ENCODE assay signal across 14 cellular contexts in genomic region chr10:46271131-46271530, GRCh38. TPM values are rescaled to one million over a fixed set of nuclear protein-coding genes. Genes with fewer than 3 reads are reported as not detected.
A peak's percentile ranks its signal among the peaks of the same experiment; 100 is the strongest.
DNase-seq lines count a peak whose midpoint lies in the region; ATAC-seq, FAIRE-seq and TF ChIP-seq lines count a peak whose summit lies in the region.
"Not testable (repeated sequence)": the region's sequence is repeated elsewhere in the genome, so short reads cannot be mapped to it uniquely, and the experiment has no call there.
"Had no signal": no experiment of that assay in that cellular context is flagged by ENCODE, and none has a peak within 500 bp of the region (broad histone marks: within the 10 kb centered on the region; RNA-seq: fewer than 3 reads in every experiment).

No MANE protein-coding gene starts in this region.

- H3K9me3 ChIP-seq in CD4-positive, alpha-beta T cell (ENCODE audit: control insufficient read depth, low read length); Loucy (ENCODE audit: insufficient read depth, low read depth, low read length); K562 (replicated peaks; ENCODE audit: control insufficient read depth, insufficient read depth, low read depth, low read length); right atrium auricular region; trophoblast cell (ENCODE audit: insufficient read depth, low read depth, low read length): not testable (repeated sequence)

- not testable (repeated sequence) for H3K79me1 ChIP-seq in trophoblast cell (ENCODE audit: low read length)

- not testable (repeated sequence) for TF ChIP-seq RAD21 in K562 (CRISPR knock-in tag; conservative IDR thresholded peaks at IDR 0.05 in 1 of 2, IDR thresholded peaks at IDR 0.05 in 1 of 2)

- not testable (repeated sequence) for H3K23ac ChIP-seq in trophoblast cell (ENCODE audit: low read length)

- H3F3A ChIP-seq in Loucy (ENCODE audit: low read depth): not testable (repeated sequence)

- peak overlapping the region; percentile 55 for H2BK120ac ChIP-seq in trophoblast cell (ENCODE audit: insufficient read depth, low read length, poor library complexity)

- not testable (repeated sequence) for H3K4me3 ChIP-seq in Loucy (ENCODE audit: low read length, poor library complexity, severe bottlenecking); K562; right atrium auricular region; trophoblast cell (ENCODE audit: low read depth, low read length)

- not testable (repeated sequence) for H3K27me3 Mint-ChIP-seq in CD4-positive, alpha-beta T cell; activated CD4-positive, alpha-beta T cell treated with anti-CD3 and anti-CD28 coated beads for 36 hours; activated T-cell treated with anti-CD3 and anti-CD28 coated beads, Interleukin-2, amount 50 U/mL, for 72 hours (ENCODE audit: low read depth)
- H3K27me3 Mint-ChIP-seq in type B pancreatic cell: peaks cover 10% of the 10 kb centered on the region

- H3K36me3 ChIP-seq in Loucy (ENCODE audit: insufficient read depth, low read length); K562 (ENCODE audit: control insufficient read depth, insufficient read depth, low read length); right atrium auricular region; trophoblast cell (ENCODE audit: control insufficient read depth in 1 of 2, insufficient read depth in 2 of 2, low read length in 2 of 2): not testable (repeated sequence)

- POLR2A ChIA-PET in CD4-positive, alpha-beta T cell (lab: Charles Lee); activated CD4-positive, alpha-beta T cell treated with anti-CD3 and anti-CD28 coated beads for 36 hours (lab: Charles Lee); K562 (lab: Yijun Ruan, JAX): not testable (repeated sequence)

- H3K27ac ChIP-seq in CD4-positive, alpha-beta T cell (ENCODE audit: low read depth, low read length): peak overlapping the region; percentile 30
- not testable (repeated sequence) for H3K27ac ChIP-seq in K562 (ENCODE audit: extremely low read depth, low read depth, low read length); right atrium auricular region; trophoblast cell (ENCODE audit: low read depth, low read length)

- H3K4me3 Mint-ChIP-seq in CD4-positive, alpha-beta T cell: peak overlapping the region; percentile 44
- not testable (repeated sequence) for H3K4me3 Mint-ChIP-seq in activated CD4-positive, alpha-beta T cell treated with anti-CD3 and anti-CD28 coated beads for 36 hours; type B pancreatic cell
- H3K4me3 Mint-ChIP-seq in activated T-cell treated with anti-CD3 and anti-CD28 coated beads, Interleukin-2, amount 50 U/mL, for 72 hours: peak overlapping the region; percentile 12 to 30

- not testable (repeated sequence) for TF ChIP-seq POLR2A in K562 (conservative IDR thresholded peaks at IDR 0.05)

- intact Hi-C loops in CD4-positive, alpha-beta T cell (cut with DNase I, micrococcal nuclease): loop anchor here in 1 of 2 experiments (2.0 kb wide), 1 partner anchor 16 kb away; no protein-coding TSS in a partner anchor
- intact Hi-C loops in activated CD4-positive, alpha-beta T cell treated with anti-CD3 and anti-CD28 coated beads for 36 hours (cut with DNase I, micrococcal nuclease); K562 (cut with micrococcal nuclease): not testable (repeated sequence)

- not testable (repeated sequence) for H3K27me3 ChIP-seq in CD4-positive, alpha-beta T cell (ENCODE audit: control insufficient read depth, insufficient read depth, low read length); Loucy (ENCODE audit: insufficient read depth, low read length, poor library complexity, severe bottlenecking); right atrium auricular region; trophoblast cell (ENCODE audit: insufficient read depth, low read length)
- peaks cover 10 to 30% of the 10 kb centered on the region in 2 experiments for H3K27me3 ChIP-seq in K562 (ENCODE audit: control insufficient read depth in 2 of 2, insufficient read depth in 2 of 2, low read length in 2 of 2)

- peak overlapping the region; percentile 41 for H2AK5ac ChIP-seq in trophoblast cell (ENCODE audit: low read length)

- in situ Hi-C loops in K562 (cut with MboI): not testable (repeated sequence)

- TF ChIP-seq CTCF in CD4-positive, alpha-beta T cell (IDR thresholded peaks at IDR 0.05); Loucy (conservative IDR thresholded peaks at IDR 0.05; ENCODE audit: low read length); K562 (IDR thresholded peaks at IDR 0.05 in 2 of 3, conservative IDR thresholded peaks at IDR 0.05 in 1 of 3; ENCODE audit: insufficient read depth in 2 of 3, low read depth in 1 of 3, low read length in 3 of 3); right atrium auricular region (IDR thresholded peaks at IDR 0.05); type B pancreatic cell (conservative IDR thresholded peaks at IDR 0.05): not testable (repeated sequence)

- H3K9me1 ChIP-seq in K562 (ENCODE audit: control insufficient read depth, insufficient read depth, low read length): not testable (repeated sequence)

- H3K18ac ChIP-seq in trophoblast cell (ENCODE audit: low read length): not testable (repeated sequence)

- not testable (repeated sequence) for H3K14ac ChIP-seq in trophoblast cell (ENCODE audit: low read length)

- H3K4me1 Mint-ChIP-seq in CD4-positive, alpha-beta T cell (ENCODE audit: low read depth): peaks cover 44% of the 10 kb centered on the region
- H3K4me1 Mint-ChIP-seq in activated CD4-positive, alpha-beta T cell treated with anti-CD3 and anti-CD28 coated beads for 36 hours: peaks cover 20% of the 10 kb centered on the region
- peaks cover 13% of the 10 kb centered on the region for H3K4me1 Mint-ChIP-seq in activated T-cell treated with anti-CD3 and anti-CD28 coated beads, Interleukin-2, amount 50 U/mL, for 72 hours (ENCODE audit: low read depth)
- not testable (repeated sequence) for H3K4me1 Mint-ChIP-seq in type B pancreatic cell (ENCODE audit: unreplicated experiment)

- H4K91ac ChIP-seq in trophoblast cell (ENCODE audit: low read depth, low read length): peak overlapping the region; percentile 22

- DNase-seq in CD4-positive, alpha-beta T cell; activated T-cell treated with anti-CD3 and anti-CD28 coated beads, Interleukin-2, amount 50 U/mL, for 72 hours; K562 (ENCODE audit: extremely low read depth in 1 of 4, low spot score in 3 of 4); trophoblast cell: not testable (repeated sequence)
- DNase-seq in activated CD4-positive, alpha-beta T cell treated with anti-CD3 and anti-CD28 coated beads for 36 hours: peak; percentile 6
- DNase-seq in right atrium auricular region (ENCODE audit: low spot score) (peak; percentile 11), type B pancreatic cell (ENCODE audit: extremely low spot score, unreplicated experiment) (peak; percentile 25)

- H4K20me1 ChIP-seq in Loucy (ENCODE audit: insufficient read depth, low read length, poor library complexity, severe bottlenecking); K562 (replicated peaks; ENCODE audit: control insufficient read depth, insufficient read depth, low read length): not testable (repeated sequence)

- H3K9ac ChIP-seq in Loucy (ENCODE audit: low read depth, low read length, poor library complexity, severe bottlenecking): peak overlapping the region; percentile 79
- H3K9ac ChIP-seq in K562 (ENCODE audit: insufficient read depth in 1 of 2, low read depth in 2 of 2, low read length in 2 of 2); trophoblast cell (ENCODE audit: low read length): not testable (repeated sequence)

- not testable (repeated sequence) for H3K9me3 Mint-ChIP-seq in CD4-positive, alpha-beta T cell; activated CD4-positive, alpha-beta T cell treated with anti-CD3 and anti-CD28 coated beads for 36 hours (ENCODE audit: low read depth); activated T-cell treated with anti-CD3 and anti-CD28 coated beads, Interleukin-2, amount 50 U/mL, for 72 hours; type B pancreatic cell

- peak overlapping the region; percentile 81 for H3K4me2 ChIP-seq in Loucy (ENCODE audit: low read depth, low read length, poor library complexity, severe bottlenecking)
- H3K4me2 ChIP-seq in K562 (ENCODE audit: insufficient read depth, low read length); trophoblast cell (ENCODE audit: low read length): not testable (repeated sequence)

- H2BK12ac ChIP-seq in trophoblast cell (ENCODE audit: low read length): peak overlapping the region; percentile 53

- 0% methylated on average over 3 of the region's 3 CpGs for WGBS in K562 (ENCODE audit: insufficient coverage, low coverage, missing lambda C conversion rate)
- no CpG with 5 or more reads among the region's 3 CpGs for WGBS in trophoblast cell (ENCODE audit: extremely low coverage, insufficient coverage, insufficient read length)

- not testable (repeated sequence) for H4K12ac ChIP-seq in trophoblast cell (ENCODE audit: low read depth, low read length)

- CTCF ChIA-PET in CD4-positive, alpha-beta T cell (lab: Charles Lee); K562 (lab: Yijun Ruan, JAX; ENCODE audit: low intra/inter-chr PET ratio): not testable (repeated sequence)
- CTCF ChIA-PET in activated CD4-positive, alpha-beta T cell treated with anti-CD3 and anti-CD28 coated beads for 36 hours (lab: Charles Lee): interaction anchor here (0.8 kb wide), 1 partner anchor 18 kb away, joined by 3 read pairs; no protein-coding TSS in a partner anchor

- not testable (repeated sequence) for H2BK5ac ChIP-seq in trophoblast cell (ENCODE audit: low read depth, low read length, poor library complexity)

- H3K4me1 ChIP-seq in Loucy (ENCODE audit: insufficient read depth, low read length, poor library complexity, severe bottlenecking) (peaks cover 58% of the 10 kb centered on the region), trophoblast cell (ENCODE audit: control insufficient read depth in 1 of 2, insufficient read depth in 2 of 2, low read length in 2 of 2) (peaks cover 19 to 29% of the 10 kb centered on the region in 2 experiments)
- H3K4me1 ChIP-seq in K562 (replicated peaks in 1 of 2; ENCODE audit: control insufficient read depth in 2 of 2, insufficient read depth in 2 of 2, low read length in 2 of 2); right atrium auricular region: not testable (repeated sequence)

- peaks cover 12% of the 10 kb centered on the region for H3K36me3 Mint-ChIP-seq in CD4-positive, alpha-beta T cell (ENCODE audit: low read depth)
- H3K36me3 Mint-ChIP-seq in activated CD4-positive, alpha-beta T cell treated with anti-CD3 and anti-CD28 coated beads for 36 hours (ENCODE audit: low read depth); activated T-cell treated with anti-CD3 and anti-CD28 coated beads, Interleukin-2, amount 50 U/mL, for 72 hours (ENCODE audit: insufficient read depth in 2 of 2); type B pancreatic cell: not testable (repeated sequence)

- H4K8ac ChIP-seq in trophoblast cell (ENCODE audit: low read depth, low read length): not testable (repeated sequence)

- ATAC-seq in CD4-positive, alpha-beta T cell (ENCODE audit: poor library complexity); activated CD4-positive, alpha-beta T cell treated with anti-CD3 and anti-CD28 coated beads for 36 hours; activated T-cell treated with anti-CD3 and anti-CD28 coated beads, Interleukin-2, amount 50 U/mL, for 72 hours (replicated peaks in 1 of 2); K562: not testable (repeated sequence)

- H2AFZ ChIP-seq in Loucy (ENCODE audit: low read length); K562 (ENCODE audit: low read depth, low read length); trophoblast cell (ENCODE audit: insufficient read depth, low read length, poor library complexity): not testable (repeated sequence)

- BruUV-seq in K562 (replicated peaks; lab: Mats Ljungman, UMichigan): not testable (repeated sequence)

- FAIRE-seq in K562 (lab: Jason Lieb, UNC): not testable (repeated sequence)

- H3K79me2 ChIP-seq in Loucy (ENCODE audit: insufficient read depth, low read length): peaks cover 27% of the 10 kb centered on the region
- H3K79me2 ChIP-seq in K562 (ENCODE audit: control insufficient read depth, insufficient read depth, low read length); trophoblast cell (ENCODE audit: control insufficient read depth, insufficient read depth, low read length, poor library complexity): not testable (repeated sequence)

- not testable (repeated sequence) for H3K4ac ChIP-seq in trophoblast cell (ENCODE audit: low read depth, low read length)

- H3K9me2 ChIP-seq in Loucy (replicated peaks; ENCODE audit: low read depth, low read length): not testable (repeated sequence)

- H3K27ac Mint-ChIP-seq in CD4-positive, alpha-beta T cell; activated T-cell treated with anti-CD3 and anti-CD28 coated beads, Interleukin-2, amount 50 U/mL, for 72 hours; type B pancreatic cell: not testable (repeated sequence)
- peak overlapping the region; percentile 32 for H3K27ac Mint-ChIP-seq in activated CD4-positive, alpha-beta T cell treated with anti-CD3 and anti-CD28 coated beads for 36 hours

- TF ChIP-seq EP300 in K562 (IDR thresholded peaks at IDR 0.05; ENCODE audit: low read length): not testable (repeated sequence)

RNA-seq across cellular contexts. Expression of gene ANTXRL, which starts 15.7 kb away (rescaled TPM):
- total RNA-seq in CD4-positive, alpha-beta T cell: not detected
- total RNA-seq in activated CD4-positive, alpha-beta T cell treated with anti-CD3 and anti-CD28 coated beads for 36 hours: not detected
- not detected for total RNA-seq in activated T-cell treated with anti-CD3 and anti-CD28 coated beads, Interleukin-2, amount 50 U/mL, for 72 hours
- not detected in 2 replicates for total RNA-seq in K562 (2011; cell fraction: chromatin; rRNA removed; ENCODE audit: low replicate concordance)
- not detected in 2 replicates for total RNA-seq in K562 (2011; cell fraction: nucleolus; rRNA removed)
- not detected in 2 replicates for total RNA-seq in K562 (2011; cell fraction: nucleoplasm; rRNA removed)
- total RNA-seq in K562 (2014; rRNA removed) (not detected in 2 replicates), K562 (2014; rRNA removed; fragmentation: Illumina TruSeq; extraction: Trizol) (not detected in 2 replicates), K562 (2015; rRNA removed; fragmentation: Illumina TruSeq; extraction: Trizol) (not detected in 2 replicates), K562 (2021) (not detected in 2 replicates), right atrium auricular region (not detected), type B pancreatic cell (ENCODE audit: low replicate concordance) (not detected in 2 replicates)
- polyA plus RNA-seq in K562 (2011; rRNA removed) (not detected in 2 replicates), K562 (2014; fragmentation: Illumina TruSeq; extraction: Trizol) (not detected in 2 replicates), K562 (2014; fragmentation: Nextera tagmentation; extraction: Ambion mirVana) (not detected), K562 (2014; rRNA removed) (not detected in 2 replicates)
- polyA plus RNA-seq in K562 (2011; cell fraction: cytosol; rRNA removed): not detected in 2 replicates
- not detected in 2 replicates for polyA plus RNA-seq in K562 (2011; cell fraction: nucleus; rRNA removed)
- 0.07 TPM in 1 of 2 replicates, not detected in the other for polyA plus RNA-seq in K562 (2012)
- polyA minus RNA-seq in K562 (2011; rRNA and poly(A)+ RNA removed): not detected in 2 replicates
- polyA minus RNA-seq in K562 (2011; cell fraction: cytosol; rRNA and poly(A)+ RNA removed): not detected in 2 replicates
- polyA minus RNA-seq in K562 (2011; cell fraction: nucleus; rRNA and poly(A)+ RNA removed): not detected in 2 replicates
- polyA plus RNA-seq in trophoblast cell (2013): 0.03 and 0.12 TPM in 2 replicates
- total RNA-seq: Daoy, G401, H4, Right ventricle myocardium superior, SJSA1 had no signal
- polyA plus RNA-seq: AG04450 had no signal
